Comparison of ENCODE assay signal across 9 cellular contexts in the genomic region with DNA sequence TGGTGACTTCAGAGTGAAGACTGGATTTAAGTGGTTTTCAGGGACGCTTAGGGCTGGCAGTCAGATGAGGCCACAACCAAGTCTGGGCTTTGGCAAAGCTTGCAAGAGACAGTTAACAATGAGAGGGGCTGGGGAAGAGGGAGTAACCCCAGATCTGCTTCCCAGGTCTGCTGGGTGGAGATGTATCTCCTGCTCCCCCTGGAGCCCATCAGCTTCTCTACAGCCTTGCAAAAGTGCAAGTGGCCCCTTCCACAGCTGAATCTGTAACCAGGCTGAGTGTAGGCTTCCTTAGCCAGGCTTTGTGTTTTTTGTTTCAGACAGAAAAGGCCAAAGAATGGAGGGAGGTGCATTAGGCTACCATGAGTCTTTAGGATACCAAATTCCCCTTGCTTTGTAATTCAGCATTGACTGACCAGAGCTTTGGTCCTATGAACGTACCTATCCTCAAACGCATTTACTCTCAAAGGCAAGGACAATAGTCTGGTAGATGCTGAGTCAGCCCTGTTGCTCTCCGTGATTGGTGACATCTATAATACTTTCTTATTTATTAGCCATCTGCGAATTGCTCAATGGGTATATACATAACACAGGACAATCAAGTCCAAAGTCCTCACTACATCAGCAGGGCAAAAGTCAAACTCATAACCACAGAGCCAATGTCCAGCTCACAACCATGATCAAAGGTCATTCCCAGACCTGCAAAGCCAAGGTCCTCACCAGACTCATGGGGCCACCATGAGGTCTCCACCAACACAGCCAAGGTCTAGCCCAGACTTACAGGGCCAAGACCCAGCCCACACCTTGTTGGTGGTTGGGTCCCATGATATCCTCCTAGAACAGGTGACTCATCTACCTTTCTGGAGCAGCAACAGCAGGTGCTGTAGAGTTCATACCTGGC. TPM values are rescaled to one million over a fixed set of nuclear protein-coding genes. Genes with fewer than 3 reads are reported as not detected.
DNase-seq lines count a peak whose midpoint lies in the region; ATAC-seq and TF ChIP-seq lines count a peak whose summit lies in the region.
"Had no signal": no experiment of that assay in that cellular context is flagged by ENCODE, and none has a peak within 500 bp of the region (broad histone marks: within the 10 kb centered on the region; RNA-seq: fewer than 3 reads in every experiment).

No MANE protein-coding gene starts in this region.

- H3K9ac ChIP-seq in fibroblast of lung (ENCODE audit: insufficient read depth, low read length): no peak overlapping the region

- TF ChIP-seq CTCF in Peyer's patch (IDR thresholded peaks at IDR 0.05): peak in 3 of 6 experiments; percentile 13 to 29 (median 16)
- peak; percentile 71 to 75 for TF ChIP-seq CTCF in fibroblast of lung (conservative IDR thresholded peaks at IDR 0.05 in 1 of 2, IDR thresholded peaks at IDR 0.05 in 1 of 2; ENCODE audit: low read depth in 1 of 2, low read length in 2 of 2)
- peak; percentile 77 for TF ChIP-seq CTCF in retinal pigment epithelial cell (conservative IDR thresholded peaks at IDR 0.05; ENCODE audit: low read depth, low read length)

- H3K27ac ChIP-seq in Peyer's patch: peak overlapping the region in 3 of 4 donors; percentile 31 to 86 (median 79)
- no peak overlapping the region for H3K27ac ChIP-seq in fibroblast of lung (ENCODE audit: insufficient read depth, low read length)

- H3K79me2 ChIP-seq in fibroblast of lung (ENCODE audit: control insufficient read depth, insufficient read depth, low read length): no peaks in the 10 kb centered on the region

- H3K4me3 ChIP-seq in Peyer's patch: no peak overlapping the region
- no peak overlapping the region for H3K4me3 ChIP-seq in fibroblast of lung (replicated peaks in 1 of 4; ENCODE audit: control extremely low read depth in 1 of 4, insufficient read depth in 1 of 4, low read depth in 3 of 4, low read length in 4 of 4)
- no peak overlapping the region for H3K4me3 ChIP-seq in retinal pigment epithelial cell (ENCODE audit: low read length)

- no peak overlapping the region for H2AFZ ChIP-seq in fibroblast of lung (ENCODE audit: low read length)

- H3K27me3 ChIP-seq in Peyer's patch (no peaks in the 10 kb centered on the region), fibroblast of lung (ENCODE audit: control insufficient read depth, insufficient read depth, low read length) (no peaks in the 10 kb centered on the region)

- H3K4me2 ChIP-seq in fibroblast of lung (ENCODE audit: extremely low read depth, insufficient read depth, low read length): no peak overlapping the region

- DNase-seq in Right ventricle myocardium superior: no peak
- no peak for DNase-seq in Right ventricle myocardium inferior (ENCODE audit: missing footprints)
- DNase-seq in Peyer's patch: peak in 2 of 3 donors; percentile 74 to 85
- peak; percentile 16 to 59 for DNase-seq in fibroblast of lung (ENCODE audit: low read depth in 2 of 2)
- DNase-seq in retinal pigment epithelial cell (ENCODE audit: low read depth): no peak
- no peak for DNase-seq in NCI-H1436 treated with DMSO at 0.1 percent for 48 hours (lab: John Stamatoyannopoulos, UW)
- DNase-seq in stimulated activated CD4-positive, alpha-beta T cell treated with anti-CD3 and anti-CD28 coated beads, Interleukin-2, amount 100 ng/mL, for 24 hours: no peak
- DNase-seq in effector CD4-positive, alpha-beta T cell: no peak

- no peaks in the 10 kb centered on the region for H4K20me1 ChIP-seq in fibroblast of lung (ENCODE audit: control insufficient read depth, extremely low read depth, insufficient read depth, low read length)

- H3K9me3 ChIP-seq in Peyer's patch: no peaks in the 10 kb centered on the region
- no peaks in the 10 kb centered on the region for H3K9me3 ChIP-seq in fibroblast of lung (ENCODE audit: control insufficient read depth, insufficient read depth, low read depth, low read length)

- intact Hi-C loops in Right ventricle myocardium superior (cut with DNase I) (loop anchor here (5.0 kb wide), 1 partner anchor 184 kb away; no protein-coding TSS in a partner anchor), Right ventricle myocardium inferior (cut with DNase I) (loop anchor here (10.0 kb wide), 1 partner anchor 531 kb away; no protein-coding TSS in a partner anchor)

- H3K36me3 ChIP-seq in Peyer's patch (no peaks in the 10 kb centered on the region), fibroblast of lung (ENCODE audit: control insufficient read depth, insufficient read depth, low read length) (no peaks in the 10 kb centered on the region)

- peak; percentile 76 for ATAC-seq in Right ventricle myocardium superior (ENCODE audit: poor library complexity)
- no peak for ATAC-seq in Right ventricle myocardium inferior

- TF ChIP-seq POLR2A in Peyer's patch (IDR thresholded peaks at IDR 0.05): no peak

- H3K4me1 ChIP-seq in Peyer's patch: no peaks in the 10 kb centered on the region
- no peaks in the 10 kb centered on the region for H3K4me1 ChIP-seq in fibroblast of lung (ENCODE audit: control insufficient read depth, extremely low read depth, insufficient read depth, low read length)

RNA-seq across cellular contexts. Expression of gene CCDC13, which starts 17.1 kb away (rescaled TPM):
- total RNA-seq in Right ventricle myocardium superior (0.24 TPM), Right ventricle myocardium inferior (0.41 TPM), Peyer's patch (1 to 10 TPM in 3 of 4 donors, not detected in 1; 1.4 to 6.8 (median 4.2) TPM), fibroblast of lung (0.51 and 0.66 TPM in 2 replicates)
- 0.41 and 0.43 TPM in 2 replicates for polyA plus RNA-seq in fibroblast of lung
- 0.36 and 0.56 TPM in 2 replicates for polyA plus RNA-seq in fibroblast of lung (2012)
- not detected in 2 replicates for polyA minus RNA-seq in fibroblast of lung (ENCODE audit: low replicate concordance)

RNA-seq across cellular contexts. Expression of gene HIGD1A, which starts 48.4 kb away (rescaled TPM):
- total RNA-seq in Right ventricle myocardium superior (320 TPM), Right ventricle myocardium inferior (335 TPM), Peyer's patch (100 to 1,000 TPM; 102 to 278 (median 204) TPM), fibroblast of lung (98.6 and 121 TPM in 2 replicates)
- 245 and 257 TPM in 2 replicates for polyA plus RNA-seq in fibroblast of lung
- polyA plus RNA-seq in fibroblast of lung (2012): 135 and 146 TPM in 2 replicates
- 3.8 and 4.3 TPM in 2 replicates for polyA minus RNA-seq in fibroblast of lung (ENCODE audit: low replicate concordance)

RNA-seq across cellular contexts. Expression of gene ACKR2, which starts 53.3 kb away (rescaled TPM):
- total RNA-seq in Right ventricle myocardium superior (0.43 TPM), Right ventricle myocardium inferior (0.89 TPM), Peyer's patch (10 to 100 TPM in 1 of 4 donors, 1 to 10 TPM in 2, under 1 TPM in 1; 0.83 to 10.1 (median 3.7) TPM), fibroblast of lung (under 0.01 and 0.26 TPM in 2 replicates)
- 0.12 and 0.19 TPM in 2 replicates for polyA plus RNA-seq in fibroblast of lung
- polyA plus RNA-seq in fibroblast of lung (2012): 0.16 TPM in 1 of 2 replicates, not detected in the other
- polyA minus RNA-seq in fibroblast of lung (ENCODE audit: low replicate concordance): not detected in 2 replicates

RNA-seq across cellular contexts. Expression of gene HHATL, which starts 53.3 kb away (rescaled TPM):
- 486 TPM for total RNA-seq in Right ventricle myocardium superior
- 440 TPM for total RNA-seq in Right ventricle myocardium inferior
- 1 to 10 TPM in 1 of 4 donors, not detected in 3; 3.4 TPM for total RNA-seq in Peyer's patch
- not detected in 2 replicates for total RNA-seq in fibroblast of lung
- polyA plus RNA-seq in fibroblast of lung: not detected in 2 replicates
- polyA plus RNA-seq in fibroblast of lung (2012): not detected in 2 replicates
- 6.2 TPM in 1 of 2 replicates, not detected in the other for polyA minus RNA-seq in fibroblast of lung (ENCODE audit: low replicate concordance)
- total RNA-seq: renal cortical epithelial cell had no signal

Comparison
In these comparisons a context has a peak if more than half of its experiments do, and no peak if none do; other contexts are left out.
1. DNase-seq: peak in Peyer's patch (2 of 3) and fibroblast of lung (2 of 2); none in Right ventricle myocardium superior (single experiment), Right ventricle myocardium inferior (single experiment), retinal pigment epithelial cell (single experiment), NCI-H1436 treated with DMSO at 0.1 percent for 48 hours (single experiment), stimulated activated CD4-positive, alpha-beta T cell treated with anti-CD3 and anti-CD28 coated beads, Interleukin-2, amount 100 ng/mL, for 24 hours (0 of 2) and effector CD4-positive, alpha-beta T cell (single experiment).